Comparison of ENCODE assay signal across 8 cellular contexts in the genomic region with DNA sequence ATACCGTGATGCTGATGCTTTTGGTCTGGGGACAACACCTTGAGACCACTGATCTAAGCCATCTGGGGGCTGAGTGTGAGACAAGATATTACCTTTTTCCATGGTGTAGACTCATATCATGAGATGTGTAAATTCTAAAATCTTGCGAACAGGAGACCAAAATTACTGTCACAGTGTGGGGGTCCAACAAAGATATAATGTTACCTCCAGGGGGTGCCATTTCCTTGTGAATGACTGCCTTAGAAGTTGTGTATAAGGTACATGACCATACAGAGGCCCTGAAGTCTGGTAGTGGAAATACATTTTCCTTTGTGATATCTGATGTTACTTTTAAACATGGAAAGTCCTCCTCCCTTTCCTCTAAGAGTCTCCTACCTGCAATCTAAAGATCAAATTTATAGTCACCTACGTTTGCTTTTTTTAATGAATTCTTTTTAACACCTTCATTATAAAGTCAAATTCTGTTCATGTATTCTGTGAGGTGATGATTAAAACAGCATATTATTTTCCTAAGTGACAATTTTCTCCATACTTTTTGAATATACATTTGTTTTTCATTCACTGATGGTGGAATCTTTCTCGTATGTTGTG.
DNase-seq lines count a peak whose midpoint lies in the region; ATAC-seq and TF ChIP-seq lines count a peak whose summit lies in the region.

No MANE protein-coding gene starts in this region.

- no peak overlapping the region for H3K4me3 ChIP-seq in PC-9

- H3K9me2 ChIP-seq in PC-9 (ENCODE audit: insufficient read depth): no peaks in the 10 kb centered on the region

- CTCF ChIA-PET in PC-9 (lab: Charles Lee): no interaction called here

- H3K36me3 Mint-ChIP-seq in neural crest cell (ENCODE audit: low read depth): peaks cover 2% of the 10 kb centered on the region

- POLR2A ChIA-PET in PC-9 (lab: Charles Lee; ENCODE audit: unreplicated experiment): no interaction called here

- H3K4me1 ChIP-seq in PC-9 (replicated peaks; ENCODE audit: insufficient read depth): no peaks in the 10 kb centered on the region

- H3F3A ChIP-seq in PC-9 (ENCODE audit: insufficient read depth, low read depth): no peaks in the 10 kb centered on the region

- no peaks in the 10 kb centered on the region for H3K36me3 ChIP-seq in PC-9 (ENCODE audit: low read depth)

- no peaks in the 10 kb centered on the region for H3K9me3 Mint-ChIP-seq in neural crest cell

- H3K27me3 Mint-ChIP-seq in neural crest cell (ENCODE audit: low read depth): no peaks in the 10 kb centered on the region

- no peak overlapping the region for H3K4me2 ChIP-seq in PC-9

- BruUV-seq in PC-9 (replicated peaks; lab: Mats Ljungman, UMichigan): no TSS peak

- H4K20me1 ChIP-seq in PC-9 (ENCODE audit: insufficient read depth): no peaks in the 10 kb centered on the region

- H2AFZ ChIP-seq in PC-9: no peak overlapping the region

- H3K4me3 Mint-ChIP-seq in neural crest cell: no peak overlapping the region

- H3K27ac ChIP-seq in PC-9: no peak overlapping the region

- intact Hi-C loops in PC-9 (cut with micrococcal nuclease; ENCODE audit: unreplicated experiment): loop anchor here (2.0 to 5.0 kb wide), 2 partner anchors 146 to 1225 kb away; no protein-coding TSS in a partner anchor

- no peak for TF ChIP-seq POLR2A in erythroblast (IDR thresholded peaks at IDR 0.05; ENCODE audit: low read length)

- DNase-seq in NOMO-1 treated with DMSO at 0.1 percent for 48 hours (lab: John Stamatoyannopoulos, UW; ENCODE audit: unreplicated experiment) (peak; percentile 9), NOMO-1 treated with dmso at 0.1 percent for 144 hours (lab: John Stamatoyannopoulos, UW; ENCODE audit: unreplicated experiment) (no peak), PC-9 (no peak), erythroblast (lab: John Stamatoyannopoulos, UW) (peak; percentile 27 to 50), neural crest cell (ENCODE audit: low read depth, low spot score) (peak; percentile 13)
- no peak for DNase-seq in stimulated activated CD4-positive, alpha-beta T cell treated with anti-CD3 and anti-CD28 coated beads, Interleukin-4, amount 100 ng/mL, for 4 hours

- peak; percentile 56 for ATAC-seq in HG03025 (IDR thresholded peaks at IDR 0.05; ENCODE audit: low FRiP score, unreplicated experiment)
- ATAC-seq in HG02870 (IDR thresholded peaks at IDR 0.05; ENCODE audit: unreplicated experiment): no peak

- H3K27ac Mint-ChIP-seq in neural crest cell (ENCODE audit: unreplicated experiment): no peak overlapping the region

- no peaks in the 10 kb centered on the region for H3K79me2 ChIP-seq in PC-9 (ENCODE audit: low read depth)

- peak; percentile 68 for TF ChIP-seq CTCF in PC-9 (conservative IDR thresholded peaks at IDR 0.05)
- TF ChIP-seq CTCF in neural crest cell (conservative IDR thresholded peaks at IDR 0.05): peak; percentile 74

- no peaks in the 10 kb centered on the region for H3K27me3 ChIP-seq in PC-9 (ENCODE audit: insufficient read depth, low read depth)

- peaks cover 17% of the 10 kb centered on the region for H3K4me1 Mint-ChIP-seq in neural crest cell

- H3K9me3 ChIP-seq in PC-9 (ENCODE audit: insufficient read depth, low read depth): no peaks in the 10 kb centered on the region

Comparison
In these comparisons a context has a peak if more than half of its experiments do, and no peak if none do; other contexts are left out.
1. DNase-seq: peak in NOMO-1 treated with DMSO at 0.1 percent for 48 hours (single experiment), erythroblast (2 of 2) and neural crest cell (single experiment); none in NOMO-1 treated with dmso at 0.1 percent for 144 hours (single experiment), PC-9 (0 of 2) and stimulated activated CD4-positive, alpha-beta T cell treated with anti-CD3 and anti-CD28 coated beads, Interleukin-4, amount 100 ng/mL, for 4 hours (0 of 2).